ENCODE assay signal across 32 cellular contexts in the genomic region with DNA sequence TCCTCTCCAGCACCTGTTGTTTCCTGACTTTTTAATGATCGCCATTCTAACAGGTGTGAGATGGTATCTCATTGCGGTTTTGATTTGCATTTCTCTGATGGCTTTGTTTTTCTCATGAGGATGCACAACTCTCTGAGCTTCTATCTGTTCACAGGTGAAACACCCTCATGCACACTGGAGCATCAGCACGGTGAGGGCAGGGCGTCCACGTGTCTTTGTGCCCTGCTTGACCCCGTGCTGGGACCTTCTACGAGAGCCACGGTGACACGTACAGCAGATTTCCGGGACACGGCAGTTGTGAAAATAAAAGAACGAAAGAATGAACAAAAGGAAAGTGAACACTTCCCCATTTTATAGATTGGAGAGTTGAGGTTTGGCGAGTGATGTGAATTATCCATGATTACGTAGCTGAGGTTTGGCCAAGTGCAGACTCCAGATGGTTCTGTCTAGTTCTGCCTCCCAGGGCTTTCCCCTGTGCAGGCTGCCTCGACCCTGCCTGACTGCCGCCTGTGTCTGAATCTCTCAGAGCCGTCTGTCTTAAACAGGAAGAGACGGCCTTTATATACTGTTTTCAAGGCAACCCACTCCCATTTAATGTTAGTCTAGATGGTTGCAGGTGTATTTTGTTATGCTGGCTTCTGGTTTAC.
DNase-seq lines count a peak whose midpoint lies in the region; ATAC-seq and TF ChIP-seq lines count a peak whose summit lies in the region.
"Had no signal": no experiment of that assay in that cellular context is flagged by ENCODE, and none has a peak within 500 bp of the region (broad histone marks: within the 10 kb centered on the region; RNA-seq: fewer than 3 reads in every experiment).

No MANE protein-coding gene starts in this region.

- TF ChIP-seq CTCF in SU-DHL-6 (IDR thresholded peaks at IDR 0.05; ENCODE audit: insufficient read depth, low read length, poor library complexity, severe bottlenecking) (no peak), neural progenitor cell (IDR thresholded peaks at IDR 0.05) (no peak), ovary (IDR thresholded peaks at IDR 0.05) (no peak)

- H3K27ac ChIP-seq in SU-DHL-6 (ENCODE audit: low read depth, low read length) (no peak overlapping the region), neural progenitor cell (no peak overlapping the region), ovary (no peak overlapping the region)
- H3K27ac ChIP-seq: A549, dorsolateral prefrontal cortex, gastrocnemius medialis, parathyroid adenoma, skin epidermis had no signal

- H3K4me2 ChIP-seq in SU-DHL-6 (ENCODE audit: low read depth, low read length, poor library complexity, severe bottlenecking) (peak overlapping the region; percentile 21), neural progenitor cell (no peak overlapping the region)

- no peak for TF ChIP-seq EP300 in ovary (IDR thresholded peaks at IDR 0.05)

- TF ChIP-seq POLR2A in ovary (IDR thresholded peaks at IDR 0.05): no peak

- H3K4me1 ChIP-seq in neural progenitor cell: peaks cover 23% of the 10 kb centered on the region
- no peaks in the 10 kb centered on the region for H3K4me1 ChIP-seq in ovary (ENCODE audit: insufficient read depth)
- H3K4me1 ChIP-seq: gastrocnemius medialis, parathyroid adenoma had no signal

- H3K9ac ChIP-seq in SU-DHL-6 (ENCODE audit: low read length): no peak overlapping the region
- H3K9ac ChIP-seq in neural progenitor cell: no peak overlapping the region
- H3K9ac ChIP-seq: parathyroid adenoma had no signal

- H3K4me3 ChIP-seq in SU-DHL-6 (ENCODE audit: insufficient read depth, low read length, poor library complexity, severe bottlenecking) (no peak overlapping the region), neural progenitor cell (no peak overlapping the region), ovary (no peak overlapping the region)
- H3K4me3 ChIP-seq: A549, dorsolateral prefrontal cortex, gastrocnemius medialis, K562, lung, skin epidermis had no signal

- peaks cover 12% of the 10 kb centered on the region for H3K27me3 Mint-ChIP-seq in neural progenitor cell (ENCODE audit: insufficient read depth, low read depth)

- H3K9me3 ChIP-seq in SU-DHL-6 (ENCODE audit: insufficient read depth, low read length) (no peaks in the 10 kb centered on the region), neural progenitor cell (ENCODE audit: low read depth) (no peaks in the 10 kb centered on the region), ovary (no peaks in the 10 kb centered on the region)
- H3K9me3 ChIP-seq: A549, gastrocnemius medialis had no signal

- H3F3A ChIP-seq in SU-DHL-6 (ENCODE audit: insufficient read depth) (no peaks in the 10 kb centered on the region), neural progenitor cell (ENCODE audit: low read depth) (peaks cover 8% of the 10 kb centered on the region)

- intact Hi-C loops in ovary (cut with DNase I): no loop called here

- WGBS in ovary, 3 donors: 88 to 91% (median 88%) methylated on average over 18 of the region's 18 CpGs

- H2AFZ ChIP-seq in SU-DHL-6 (ENCODE audit: low read depth, low read length, severe bottlenecking) (peak overlapping the region; percentile 34), neural progenitor cell (replicated peaks) (peak overlapping the region; percentile 78)
- H2AFZ ChIP-seq: parathyroid adenoma had no signal

- H3K9me3 Mint-ChIP-seq in neural progenitor cell: peaks cover 7% of the 10 kb centered on the region
- H3K9me3 Mint-ChIP-seq: activated naive CD4-positive, alpha-beta T cell treated with anti-CD3 and anti-CD28 coated beads, Interleukin-2, amount 50 U/mL, for 24 hours; activated T-helper 2 cell treated with anti-CD3 and anti-CD28 coated beads, Interferon-gamma antibody, Interleukin-2, Interleukin-4, amounts not matched to agents 10 μg/mL and 5 μg/mL and 100 μg/mL, durations not matched to agents 14 hours and 24 hours and 36 hours; natural killer cell treated with Interleukin-12 subunit alpha and Interleukin-12 subunit beta and Interleukin-15 and Interleukin-18, amount 100 ng/mL, for 72 hours had no signal

- H3K9me2 ChIP-seq in SU-DHL-6 (replicated peaks; ENCODE audit: insufficient read depth, low read length): no peaks in the 10 kb centered on the region

- no peak overlapping the region for H3K27ac Mint-ChIP-seq in neural progenitor cell
- H3K27ac Mint-ChIP-seq: activated CD8-positive, alpha-beta T cell treated with anti-CD3 and anti-CD28 coated beads, Interleukin-2, amount 10 ng/mL, durations not matched to agents 7 days and 5 days; activated naive CD4-positive, alpha-beta T cell treated with anti-CD3 and anti-CD28 coated beads, Interleukin-2, amount 50 U/mL, for 24 hours; activated T-helper 2 cell treated with anti-CD3 and anti-CD28 coated beads, Interferon-gamma antibody, Interleukin-2, Interleukin-4, amounts not matched to agents 10 μg/mL and 5 μg/mL and 100 μg/mL, durations not matched to agents 14 hours and 24 hours and 36 hours; CD8-positive, alpha-beta memory T cell; natural killer cell treated with Interleukin-12 subunit alpha and Interleukin-12 subunit beta and Interleukin-15 and Interleukin-18, amount 100 ng/mL, for 72 hours had no signal

- H3K4me3 Mint-ChIP-seq in neural progenitor cell: no peak overlapping the region
- H3K4me3 Mint-ChIP-seq: activated CD8-positive, alpha-beta T cell treated with anti-CD3 and anti-CD28 coated beads, Interleukin-2, amount 10 ng/mL, durations not matched to agents 7 days and 5 days; activated naive CD4-positive, alpha-beta T cell treated with anti-CD3 and anti-CD28 coated beads, Interleukin-2, amount 50 U/mL, for 24 hours; CD8-positive, alpha-beta memory T cell; natural killer cell treated with Interleukin-12 subunit alpha and Interleukin-12 subunit beta and Interleukin-15 and Interleukin-18, amount 100 ng/mL, for 72 hours had no signal

- H3K36me3 Mint-ChIP-seq in neural progenitor cell: peaks cover 3% of the 10 kb centered on the region
- H3K36me3 Mint-ChIP-seq: activated naive CD4-positive, alpha-beta T cell treated with anti-CD3 and anti-CD28 coated beads, Interleukin-2, amount 50 U/mL, for 24 hours; CD8-positive, alpha-beta memory T cell; natural killer cell treated with Interleukin-12 subunit alpha and Interleukin-12 subunit beta and Interleukin-15 and Interleukin-18, amount 100 ng/mL, for 72 hours had no signal

- ATAC-seq in GM18867 (IDR thresholded peaks at IDR 0.05; ENCODE audit: unreplicated experiment) (peak; percentile 85), HG03280 (IDR thresholded peaks at IDR 0.05; ENCODE audit: unreplicated experiment) (peak; percentile 88), GM19463 (IDR thresholded peaks at IDR 0.05; ENCODE audit: unreplicated experiment) (no peak)
- ATAC-seq: A549; activated CD8-positive, alpha-beta T cell treated with anti-CD3 and anti-CD28 coated beads, Interleukin-2, amount 10 ng/mL, durations not matched to agents 7 days and 5 days; gastrocnemius medialis; HCT116; K562; natural killer cell treated with Interleukin-12 subunit alpha and Interleukin-12 subunit beta and Interleukin-15 and Interleukin-18, amount 100 ng/mL, for 72 hours; Panc1 had no signal

- H3K27me3 ChIP-seq in SU-DHL-6 (ENCODE audit: low read length) (no peaks in the 10 kb centered on the region), neural progenitor cell (no peaks in the 10 kb centered on the region), ovary (no peaks in the 10 kb centered on the region)
- H3K27me3 ChIP-seq: gastrocnemius medialis had no signal

- H3K79me2 ChIP-seq in SU-DHL-6 (ENCODE audit: insufficient read depth, low read length): no peaks in the 10 kb centered on the region
- no peaks in the 10 kb centered on the region for H3K79me2 ChIP-seq in neural progenitor cell (ENCODE audit: low read depth)
- H3K79me2 ChIP-seq: parathyroid adenoma had no signal

- peaks cover 3% of the 10 kb centered on the region for H3K4me1 Mint-ChIP-seq in neural progenitor cell
- H3K4me1 Mint-ChIP-seq: activated naive CD4-positive, alpha-beta T cell treated with anti-CD3 and anti-CD28 coated beads, Interleukin-2, amount 50 U/mL, for 24 hours; CD8-positive, alpha-beta memory T cell had no signal

- DNase-seq in neural progenitor cell (ENCODE audit: low spot score): no peak
- no peak for DNase-seq in foreskin melanocyte
- no peak for DNase-seq in ovary
- DNase-seq in SW480 (ENCODE audit: low spot score): no peak
- DNase-seq: activated CD4-positive, alpha-beta T cell treated with anti-CD3 and anti-CD28 coated beads for 4 hours; activated CD8-positive, alpha-beta T cell treated with anti-CD3 and anti-CD28 coated beads, Interleukin-2, amount 10 ng/mL, durations not matched to agents 7 days and 5 days; activated T-cell treated with anti-CD3 and anti-CD28 coated beads for 4 hours; AML-193; amniotic stem cell; CD8-positive, alpha-beta memory T cell; DMS 273 treated with DMSO at 0.1 percent for 48 hours; dorsolateral prefrontal cortex; gastrocnemius medialis; NCI-H1417 treated with DMSO at 0.1 percent for 48 hours; NCI-H2081; NCI-H524 treated with DMSO at 0.1 percent for 48 hours; retina; stimulated activated naive CD4-positive, alpha-beta T cell treated with Interleukin-2 at 50 U/mL for 16 hours had no signal

- H4K20me1 ChIP-seq in SU-DHL-6 (ENCODE audit: low read depth, low read length) (no peaks in the 10 kb centered on the region), neural progenitor cell (ENCODE audit: low read depth) (no peaks in the 10 kb centered on the region)

- H3K36me3 ChIP-seq in SU-DHL-6 (ENCODE audit: low read length) (no peaks in the 10 kb centered on the region), neural progenitor cell (no peaks in the 10 kb centered on the region), ovary (no peaks in the 10 kb centered on the region)
- H3K36me3 ChIP-seq: gastrocnemius medialis had no signal
